ENCODE assay signal across 8 cellular contexts in the genomic region with DNA sequence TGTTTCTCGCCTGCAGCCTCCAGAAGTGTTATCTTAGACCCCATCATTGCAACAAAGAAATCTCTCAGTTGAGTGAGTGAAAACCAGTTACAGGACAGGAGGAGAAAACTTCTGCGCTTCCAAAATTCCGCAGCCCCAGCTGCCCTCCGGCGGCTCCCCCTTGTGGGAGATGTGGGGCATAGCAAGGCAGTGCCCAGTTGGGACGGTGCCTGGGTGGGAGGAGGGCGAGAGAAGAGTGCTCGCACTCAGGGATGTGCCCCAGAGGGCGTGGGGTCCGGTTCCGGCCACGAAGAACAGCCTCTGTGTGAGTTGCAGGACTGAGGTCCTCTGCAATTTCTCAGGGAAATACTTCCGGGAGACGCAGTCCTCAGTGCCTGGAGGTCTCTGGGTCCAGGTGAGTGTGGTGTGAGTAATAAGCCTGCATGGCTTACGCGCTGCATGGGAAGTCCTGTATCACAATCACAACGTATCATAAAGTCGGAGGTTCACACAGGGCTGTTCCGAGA.
DNase-seq lines count a peak whose midpoint lies in the region; ATAC-seq, FAIRE-seq and TF ChIP-seq lines count a peak whose summit lies in the region.

No MANE protein-coding gene starts in this region.

- peak in 2 of 3 donors; percentile 84 to 86 for TF ChIP-seq CTCF in omental fat pad (IDR thresholded peaks at IDR 0.05)

- H3K9me3 Mint-ChIP-seq in activated T-helper 17 cell treated with anti-CD3 and anti-CD28 coated beads, Interleukin-2, amount 50 U/mL, for 72 hours = no peaks in the 10 kb centered on the region

- H3K27me3 Mint-ChIP-seq in activated T-helper 17 cell treated with anti-CD3 and anti-CD28 coated beads, Interleukin-2, amount 50 U/mL, for 72 hours = peaks cover 38% of the 10 kb centered on the region

- no peaks in the 10 kb centered on the region for H3K36me3 Mint-ChIP-seq in activated T-helper 17 cell treated with anti-CD3 and anti-CD28 coated beads, Interleukin-2, amount 50 U/mL, for 72 hours (ENCODE audit: low read depth)

- no peak for FAIRE-seq in urothelium cell line (lab: Jason Lieb, UNC)

- no peak overlapping the region for H3K27ac Mint-ChIP-seq in activated T-helper 17 cell treated with anti-CD3 and anti-CD28 coated beads, Interleukin-2, amount 50 U/mL, for 72 hours

- H3K4me1 Mint-ChIP-seq in activated T-helper 17 cell treated with anti-CD3 and anti-CD28 coated beads, Interleukin-2, amount 50 U/mL, for 72 hours = no peaks in the 10 kb centered on the region

- DNase-seq in NCI-H82 (lab: John Stamatoyannopoulos, UW) (peak; percentile 35), NCI-H82 treated with DMSO at 0.1 percent for 48 hours (lab: John Stamatoyannopoulos, UW; ENCODE audit: unreplicated experiment) (no peak), NCI-H460 (ENCODE audit: extremely low read depth, low read depth) (peak; percentile 50), germinal center (ENCODE audit: low spot score) (peak; percentile 66), omental fat pad (ENCODE audit: low spot score) (peak; percentile 40), urothelium cell line (ENCODE audit: low spot score) (peak; percentile 62)

- no peak overlapping the region for H3K4me3 Mint-ChIP-seq in activated T-helper 17 cell treated with anti-CD3 and anti-CD28 coated beads, Interleukin-2, amount 50 U/mL, for 72 hours

- ATAC-seq in HG02610 (IDR thresholded peaks at IDR 0.05; ENCODE audit: unreplicated experiment) = peak; percentile 71
- peak; percentile 56 for ATAC-seq in activated T-helper 17 cell treated with anti-CD3 and anti-CD28 coated beads, Interleukin-2, amount 50 U/mL, for 72 hours (replicated peaks)
- ATAC-seq in omental fat pad (ENCODE audit: low FRiP score) = peak; percentile 70
